ENCODE assay signal across 28 cellular contexts in the genomic region with DNA sequence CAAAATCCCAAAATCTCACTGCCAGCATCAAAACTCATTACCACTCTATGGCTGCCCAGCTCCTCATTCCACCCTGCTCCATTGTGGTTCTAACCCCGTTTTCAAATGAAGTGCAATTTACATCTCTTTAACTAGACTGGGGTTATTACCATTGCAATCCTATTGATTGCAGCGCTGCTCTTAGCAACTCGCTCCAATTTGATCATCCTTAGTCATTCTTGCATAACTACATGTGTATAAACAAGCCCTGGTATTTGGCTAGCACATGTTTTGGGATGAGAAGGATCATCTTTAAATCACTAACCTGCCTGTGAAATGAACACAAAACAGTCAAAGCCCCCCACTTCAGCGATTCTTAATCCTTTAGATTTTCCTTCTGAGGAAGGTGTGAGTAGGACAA.
A peak's percentile ranks its signal among the peaks of the same experiment; 100 is the strongest.
DNase-seq lines count a peak whose midpoint lies in the region; ATAC-seq, FAIRE-seq and TF ChIP-seq lines count a peak whose summit lies in the region.
"Had no signal": no experiment of that assay in that cellular context is flagged by ENCODE, and none has a peak within 500 bp of the region (broad histone marks: within the 10 kb centered on the region; RNA-seq: fewer than 3 reads in every experiment).

No MANE protein-coding gene starts in this region.

- H3K36me3 ChIP-seq in GM23248 (ENCODE audit: low read depth) (no peaks in the 10 kb centered on the region), bronchial epithelial cell (ENCODE audit: control insufficient read depth, insufficient read depth, low read length) (no peaks in the 10 kb centered on the region)
- H3K36me3 ChIP-seq: left lung had no signal

- peaks cover 25% of the 10 kb centered on the region for H3K4me1 ChIP-seq in GM23248 (ENCODE audit: insufficient read depth)
- H3K4me1 ChIP-seq: left lung had no signal

- H3K27ac ChIP-seq in AG04450 (ENCODE audit: low read depth, low read length) (no peak overlapping the region), GM23248 (no peak overlapping the region)
- H3K27ac ChIP-seq: C4-2B, KMS-11, left lung had no signal

- TF ChIP-seq CTCF in AG04450 (IDR thresholded peaks at IDR 0.05; ENCODE audit: low read depth, low read length) (no peak), bronchial epithelial cell (IDR thresholded peaks at IDR 0.05; ENCODE audit: insufficient read depth, low read length, severe bottlenecking) (no peak)

- peaks cover 3% of the 10 kb centered on the region for H3K27me3 ChIP-seq in AG04450 (ENCODE audit: control insufficient read depth, insufficient read depth, low read length)
- peaks cover 5% of the 10 kb centered on the region; the same call in 1 of the 2 replicates for H3K27me3 ChIP-seq in GM23248 (replicated peaks; ENCODE audit: insufficient read depth)
- no peaks in the 10 kb centered on the region for H3K27me3 ChIP-seq in bronchial epithelial cell (ENCODE audit: control insufficient read depth, insufficient read depth, low read length)
- H3K27me3 ChIP-seq: left lung had no signal

- H3K4me2 ChIP-seq in GM23248 (ENCODE audit: unreplicated experiment), result no peak overlapping the region
- H3K4me2 ChIP-seq: KMS-11 had no signal

- peak; percentile 23 for DNase-seq in AG04450 (ENCODE audit: low read depth, low spot score)
- peak; percentile 86 for DNase-seq in GM23248
- peak; percentile 78 for DNase-seq in bronchial epithelial cell (ENCODE audit: low read depth)
- peak; percentile 18 for DNase-seq in iris pigment epithelial cell (ENCODE audit: low read depth)
- no peak for DNase-seq in NCI-H82 treated with DMSO at 0.1 percent for 48 hours (lab: John Stamatoyannopoulos, UW; ENCODE audit: unreplicated experiment)
- DNase-seq in activated T-cell treated with anti-CD3 and anti-CD28 coated beads, Interleukin-2, amount 50 U/mL, for 48 hours, result no peak
- DNase-seq: activated CD4-positive, alpha-beta T cell treated with anti-CD3 and anti-CD28 coated beads for 48 hours; activated naive CD4-positive, alpha-beta T cell treated with anti-CD3 and anti-CD28 coated beads, Interleukin-2, amount 10 ng/mL, durations not matched to agents 7 days and 5 days; amygdala; foreskin melanocyte; GOT3; left lung; naive B cell; NCI-H1694 treated with DMSO at 0.1 percent for 48 hours; NCI-H2171 treated with DMSO at 0.1 percent for 48 hours; NCI-H526; occipital lobe; stimulated activated CD4-positive, alpha-beta T cell treated with anti-CD3 and anti-CD28 coated beads, Interleukin-4, amount 100 ng/mL, for 1 hour had no signal

- H2AFZ ChIP-seq in GM23248, result no peak overlapping the region

- in situ Hi-C loops in GM23248 (cut with MboI), result no loop called here

- H3K79me2 ChIP-seq in GM23248 (ENCODE audit: insufficient read depth), result no peaks in the 10 kb centered on the region

- H3K4me3 ChIP-seq in AG04450 (ENCODE audit: low read depth, low read length) (no peak overlapping the region), GM23248 (no peak overlapping the region), bronchial epithelial cell (ENCODE audit: low read depth, low read length) (no peak overlapping the region)
- H3K4me3 ChIP-seq: left lung had no signal

- POLR2A ChIA-PET in AG04450 (lab: Yijun Ruan, JAX), result no interaction called here

- CTCF ChIA-PET in AG04450 (lab: Charles Lee), result interaction anchor here (0.6 kb wide), 1 partner anchor 9 kb away, joined by 3 read pairs; no protein-coding TSS in a partner anchor

- H3F3A ChIP-seq in GM23248 (ENCODE audit: insufficient read depth), result peaks cover 10% of the 10 kb centered on the region

- WGBS in GM23248 (ENCODE audit: low coverage in 1 of 2, low lambda C conversion rate in 2 of 2, missing lambda C conversion rate in 2 of 2), 2 experiments, result 14 to 21% methylated on average over 4 of the region's 4 CpGs

- peak; percentile 72 for FAIRE-seq in bronchial epithelial cell (lab: Jason Lieb, UNC)
- FAIRE-seq: D721Med, G401.6, HTR-8/SVneo, RCC 7860, urothelium cell line had no signal

- no peaks in the 10 kb centered on the region for H3K9me2 ChIP-seq in GM23248 (ENCODE audit: insufficient read depth)

- H3K9ac ChIP-seq in GM23248, result no peak overlapping the region
- H3K9ac ChIP-seq: KMS-11 had no signal

- ATAC-seq in HG03469 (IDR thresholded peaks at IDR 0.05; ENCODE audit: unreplicated experiment) (no peak), GM21786 (IDR thresholded peaks at IDR 0.05; ENCODE audit: unreplicated experiment) (no peak)
- ATAC-seq: left lung; stimulated activated memory B cell treated with anti-CD40 and anti-IgM and Interleukin-4, amounts not matched to agents 10 μg/mL and 1 μg/mL and 100 μg/mL, for 72 hours had no signal

- no peaks in the 10 kb centered on the region for H3K9me3 ChIP-seq in AG04450 (ENCODE audit: control insufficient read depth, insufficient read depth, low read length)
- no peaks in the 10 kb centered on the region for H3K9me3 ChIP-seq in GM23248 (ENCODE audit: low read depth)
- H3K9me3 ChIP-seq: left lung had no signal

- H4K20me1 ChIP-seq in GM23248 (ENCODE audit: insufficient read depth), result no peaks in the 10 kb centered on the region

Comparison
In these comparisons a context has a peak if more than half of its experiments do, and no peak if none do; other contexts are left out.
1. DNase-seq: peak in AG04450 (single experiment), GM23248 (single experiment), bronchial epithelial cell (single experiment) and iris pigment epithelial cell (single experiment); none in NCI-H82 treated with DMSO at 0.1 percent for 48 hours (single experiment) and activated T-cell treated with anti-CD3 and anti-CD28 coated beads, Interleukin-2, amount 50 U/mL, for 48 hours (0 of 2).